11 cellular contexts compared by ENCODE assay signal in the genomic region with DNA sequence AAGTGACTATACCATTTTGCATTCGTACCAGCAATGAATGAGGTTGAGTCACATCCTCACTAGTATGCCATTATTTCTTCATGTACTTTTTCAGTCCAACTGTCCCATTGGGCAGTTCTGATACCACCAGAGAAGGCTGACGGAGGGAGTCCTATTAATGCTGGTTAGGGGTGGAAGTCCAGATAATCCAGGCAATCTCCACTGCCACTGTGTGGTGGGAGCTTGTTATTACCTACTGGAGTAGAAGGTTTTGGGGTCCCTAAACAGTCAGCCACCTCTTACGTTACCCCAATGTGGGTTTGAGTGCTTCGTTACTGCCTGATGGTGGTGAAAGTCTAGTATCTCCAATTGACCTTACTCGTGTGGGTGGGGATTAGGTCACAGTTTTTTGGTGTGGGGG.
A peak's percentile ranks its signal among the peaks of the same experiment; 100 is the strongest.
DNase-seq lines count a peak whose midpoint lies in the region; ATAC-seq, FAIRE-seq and TF ChIP-seq lines count a peak whose summit lies in the region.
"Had no signal": no experiment of that assay in that cellular context is flagged by ENCODE, and none has a peak within 500 bp of the region (broad histone marks: within the 10 kb centered on the region; RNA-seq: fewer than 3 reads in every experiment).

No MANE protein-coding gene starts in this region.

- H3K4me3 ChIP-seq in bronchial epithelial cell (ENCODE audit: low read depth, low read length) (no peak overlapping the region), osteoblast (ENCODE audit: insufficient read depth, low read length) (no peak overlapping the region), pancreas (no peak overlapping the region)
- H3K4me3 ChIP-seq: adrenal gland had no signal

- no peak for ATAC-seq in pancreas

- H3K27me3 ChIP-seq in bronchial epithelial cell (ENCODE audit: control insufficient read depth, insufficient read depth, low read length) (no peaks in the 10 kb centered on the region), osteoblast (ENCODE audit: insufficient read depth, low read length) (no peaks in the 10 kb centered on the region), pancreas (no peaks in the 10 kb centered on the region)
- H3K27me3 ChIP-seq: adrenal gland had no signal

- DNase-seq in NCI-H2227 (lab: John Stamatoyannopoulos, UW; ENCODE audit: unreplicated experiment) (peak; percentile 8), NCI-H2227 treated with DMSO at 0.1 percent for 48 hours (lab: John Stamatoyannopoulos, UW) (no peak), NAMALWA (ENCODE audit: low spot score) (peak; percentile 0), bronchial epithelial cell (ENCODE audit: low read depth) (peak; percentile 3), osteoblast (ENCODE audit: insufficient read length, low spot score, missing footprints) (no peak), pancreas (no peak), NOMO-1 (lab: John Stamatoyannopoulos, UW; ENCODE audit: unreplicated experiment in 2 of 2) (no peak)
- DNase-seq in stimulated activated CD4-positive, alpha-beta T cell treated with anti-CD3 and anti-CD28 coated beads, Interleukin-4, amount 100 ng/mL, for 24 hours: no peak
- DNase-seq: adrenal gland; effector memory CD4-positive, alpha-beta T cell had no signal

- H3K9me3 ChIP-seq in osteoblast (ENCODE audit: low read depth, low read length) (no peaks in the 10 kb centered on the region), pancreas (no peaks in the 10 kb centered on the region)
- H3K9me3 ChIP-seq: adrenal gland had no signal

- no peak overlapping the region for H2AFZ ChIP-seq in osteoblast (ENCODE audit: low read length)

- H4K20me1 ChIP-seq in osteoblast (ENCODE audit: insufficient read depth, low read length): no peaks in the 10 kb centered on the region

- H3K79me2 ChIP-seq in osteoblast (ENCODE audit: insufficient read depth, low read length): no peaks in the 10 kb centered on the region

- H3K4me2 ChIP-seq in osteoblast (ENCODE audit: insufficient read depth, low read length): no peak overlapping the region

- FAIRE-seq in bronchial epithelial cell (lab: Jason Lieb, UNC): peak; percentile 7
- FAIRE-seq in pancreas (lab: Jason Lieb, UNC): no peak
- FAIRE-seq: A204.1 had no signal

- H3K36me3 ChIP-seq in bronchial epithelial cell (ENCODE audit: control insufficient read depth, insufficient read depth, low read length): no peaks in the 10 kb centered on the region
- no peaks in the 10 kb centered on the region for H3K36me3 ChIP-seq in osteoblast (ENCODE audit: insufficient read depth, low read length)
- no peaks in the 10 kb centered on the region for H3K36me3 ChIP-seq in pancreas
- H3K36me3 ChIP-seq: adrenal gland had no signal

- H3K4me1 ChIP-seq in osteoblast (ENCODE audit: insufficient read depth, low read length): no peaks in the 10 kb centered on the region
- no peaks in the 10 kb centered on the region for H3K4me1 ChIP-seq in pancreas
- H3K4me1 ChIP-seq: adrenal gland had no signal

- 36 to 39% methylated on average over 5 of the region's 5 CpGs for WGBS in pancreas, 2 donors

- TF ChIP-seq CTCF in bronchial epithelial cell (IDR thresholded peaks at IDR 0.05; ENCODE audit: insufficient read depth, low read length, severe bottlenecking): no peak
- TF ChIP-seq CTCF in osteoblast (IDR thresholded peaks at IDR 0.05; ENCODE audit: extremely low read depth, low read depth, low read length): peak; percentile 21
- TF ChIP-seq CTCF in pancreas (IDR thresholded peaks at IDR 0.05): no peak

- intact Hi-C loops in pancreas (cut with DNase I): no loop called here

- H3K27ac ChIP-seq in osteoblast (ENCODE audit: low read depth, low read length) (no peak overlapping the region), pancreas (no peak overlapping the region)
- H3K27ac ChIP-seq: adrenal gland had no signal

Comparison
In these comparisons a context has a peak if more than half of its experiments do, and no peak if none do; other contexts are left out.
1. DNase-seq: peak in NCI-H2227 (single experiment), NAMALWA (single experiment) and bronchial epithelial cell (single experiment); none in NCI-H2227 treated with DMSO at 0.1 percent for 48 hours (single experiment), osteoblast (single experiment), stimulated activated CD4-positive, alpha-beta T cell treated with anti-CD3 and anti-CD28 coated beads, Interleukin-4, amount 100 ng/mL, for 24 hours (single experiment), pancreas (0 of 6) and NOMO-1 (0 of 2).